ENCODE assay signal across 2 cellular contexts in the genomic region with DNA sequence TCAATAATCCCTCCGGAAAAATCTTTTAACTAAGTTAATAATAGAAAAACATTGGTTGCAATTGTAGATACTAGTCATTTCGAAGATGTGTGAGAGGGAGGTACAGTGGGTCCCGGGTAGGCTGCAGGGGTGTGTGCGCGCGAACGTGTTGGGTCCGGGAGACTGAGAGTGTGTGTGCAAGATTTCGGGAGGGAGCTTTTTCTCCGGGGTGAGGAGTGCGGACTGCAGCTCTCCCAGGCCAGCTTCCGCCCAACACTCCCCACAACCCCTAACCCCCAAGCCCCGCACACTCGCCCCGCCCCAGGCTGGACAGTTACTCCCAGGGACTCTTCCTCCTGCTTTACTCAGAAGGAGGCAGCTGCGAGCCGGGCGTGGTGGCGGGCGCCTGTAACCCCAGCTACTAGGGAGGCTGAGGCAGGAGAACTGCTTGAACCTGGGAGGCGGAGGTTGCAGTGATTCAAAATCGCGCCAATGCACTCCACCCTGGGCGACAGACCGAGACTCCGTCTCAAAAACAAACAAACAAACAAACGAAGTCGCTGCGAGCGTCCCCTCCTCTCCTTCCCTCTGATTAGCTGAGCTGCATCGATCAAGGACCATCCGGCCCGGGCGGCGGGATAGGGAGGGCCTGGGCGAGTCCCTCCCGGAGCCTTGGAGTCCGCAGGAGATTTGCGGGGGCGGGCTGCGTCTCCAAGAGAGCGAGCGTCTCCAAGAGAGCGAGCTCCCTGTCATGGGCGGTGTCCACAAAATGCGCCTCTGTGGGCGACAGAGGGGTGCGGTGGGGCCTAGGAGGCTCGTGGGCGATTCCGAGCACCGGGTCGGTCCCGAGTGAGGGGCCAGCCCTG.
A peak's percentile ranks its signal among the peaks of the same experiment; 100 is the strongest.
TF ChIP-seq lines count a peak whose summit lies in the region.

No MANE protein-coding gene starts in this region.

TF ChIP-seq in GM23338, 12 proteins besides CTCF, POLR2A, EP300 and RAD21:
- TF ChIP-seq STAT1 (IDR thresholded peaks at IDR 0.05; ENCODE audit: unreplicated experiment): no peak
- peak; percentile 55 for TF ChIP-seq EZH2 (IDR thresholded peaks at IDR 0.05; ENCODE audit: low read depth, unreplicated experiment)
- no peak for TF ChIP-seq EZH2phosphoT487 (IDR thresholded peaks at IDR 0.05; ENCODE audit: unreplicated experiment)
- TF ChIP-seq JUNB (IDR thresholded peaks at IDR 0.05; ENCODE audit: unreplicated experiment): no peak
- no peak for TF ChIP-seq ZNF114 (CRISPR knock-in tag; IDR thresholded peaks at IDR 0.05)

TF ChIP-seq in K562, 482 proteins besides CTCF, POLR2A, EP300 and RAD21:
- TF ChIP-seq EGR1 (conservative IDR thresholded peaks at IDR 0.05) (peak; percentile 24; the same call in 1 of the 2 replicates), ZBTB1 (CRISPR knock-in tag; IDR thresholded peaks at IDR 0.05; ENCODE audit: borderline replicate concordance, low read depth) (no peak)
